Comparison of ENCODE assay signal across 13 cellular contexts in genomic region chr1:8419861-8420260, GRCh38.
A peak's percentile ranks its signal among the peaks of the same experiment; 100 is the strongest.
DNase-seq lines count a peak whose midpoint lies in the region; ATAC-seq and TF ChIP-seq lines count a peak whose summit lies in the region.
"Had no signal": no experiment of that assay in that cellular context is flagged by ENCODE, and none has a peak within 500 bp of the region (broad histone marks: within the 10 kb centered on the region; RNA-seq: fewer than 3 reads in every experiment).

No MANE protein-coding gene starts in this region.

- H3K9me3 ChIP-seq in fibroblast of lung (ENCODE audit: control insufficient read depth, insufficient read depth, low read depth, low read length) (no peaks in the 10 kb centered on the region), neural cell (ENCODE audit: low read length) (no peaks in the 10 kb centered on the region)

- H3K4me3 Mint-ChIP-seq in activated CD4-positive, alpha-beta memory T cell treated with anti-CD3 and anti-CD28 coated beads, Interleukin-2, amount 10 ng/mL, durations not matched to agents 7 days and 5 days = peak overlapping the region; percentile 8
- no peak overlapping the region for H3K4me3 Mint-ChIP-seq in activated CD4-positive, alpha-beta memory T cell treated with anti-CD3 and anti-CD28 coated beads for 36 hours
- no peak overlapping the region for H3K4me3 Mint-ChIP-seq in activated CD8-positive, alpha-beta T cell treated with anti-CD3 and anti-CD28 coated beads for 36 hours
- H3K4me3 Mint-ChIP-seq: type B pancreatic cell had no signal

- no peak for TF ChIP-seq RAD21 in neural cell (conservative IDR thresholded peaks at IDR 0.05)

- POLR2A ChIA-PET in activated CD4-positive, alpha-beta memory T cell treated with anti-CD3 and anti-CD28 coated beads, Interleukin-2, amount 10 ng/mL, durations not matched to agents 7 days and 5 days (lab: Charles Lee) = interaction anchor here (1.3 kb wide), 1 partner anchor 10 kb away, joined by 4 read pairs; no protein-coding TSS in a partner anchor
- POLR2A ChIA-PET in activated CD4-positive, alpha-beta memory T cell treated with anti-CD3 and anti-CD28 coated beads for 36 hours (lab: Charles Lee) = interaction anchor here (3.3 kb wide), 1 partner anchor 10 kb away, joined by 7 read pairs; no protein-coding TSS in a partner anchor
- POLR2A ChIA-PET in activated CD8-positive, alpha-beta T cell treated with anti-CD3 and anti-CD28 coated beads for 36 hours (lab: Charles Lee) = interaction anchor here (1.3 to 1.6 kb wide), 2 partner anchors 10 to 16 kb away, joined by 3 to 6 read pairs; no protein-coding TSS in a partner anchor

- H3K27me3 Mint-ChIP-seq in activated CD4-positive, alpha-beta memory T cell treated with anti-CD3 and anti-CD28 coated beads, Interleukin-2, amount 10 ng/mL, durations not matched to agents 7 days and 5 days = no peaks in the 10 kb centered on the region
- H3K27me3 Mint-ChIP-seq in activated CD4-positive, alpha-beta memory T cell treated with anti-CD3 and anti-CD28 coated beads for 36 hours = no peaks in the 10 kb centered on the region
- no peaks in the 10 kb centered on the region for H3K27me3 Mint-ChIP-seq in activated CD8-positive, alpha-beta T cell treated with anti-CD3 and anti-CD28 coated beads for 36 hours
- H3K27me3 Mint-ChIP-seq: naive B cell, type B pancreatic cell had no signal

- peak overlapping the region; percentile 22 to 93 (median 84) for H3K4me3 ChIP-seq in fibroblast of lung (replicated peaks in 1 of 4; ENCODE audit: control extremely low read depth in 1 of 4, insufficient read depth in 1 of 4, low read depth in 3 of 4, low read length in 4 of 4)
- peak overlapping the region; percentile 19 for H3K4me3 ChIP-seq in neural cell (ENCODE audit: low read length)
- H3K4me3 ChIP-seq in urinary bladder (ENCODE audit: low read depth, low read length) = no peak overlapping the region

- H3K9ac ChIP-seq in fibroblast of lung (ENCODE audit: insufficient read depth, low read length) (no peak overlapping the region), neural cell (ENCODE audit: low read length) (no peak overlapping the region)

- H4K20me1 ChIP-seq in fibroblast of lung (ENCODE audit: control insufficient read depth, extremely low read depth, insufficient read depth, low read length) (no peaks in the 10 kb centered on the region), neural cell (ENCODE audit: insufficient read depth) (peaks cover 29% of the 10 kb centered on the region)

- no peak for ATAC-seq in HG02840 (IDR thresholded peaks at IDR 0.05; ENCODE audit: low FRiP score, unreplicated experiment)
- no peak for ATAC-seq in GM19395 (IDR thresholded peaks at IDR 0.05; ENCODE audit: unreplicated experiment)
- no peak for ATAC-seq in activated CD8-positive, alpha-beta T cell treated with anti-CD3 and anti-CD28 coated beads for 36 hours

- H3K27ac Mint-ChIP-seq in activated CD4-positive, alpha-beta memory T cell treated with anti-CD3 and anti-CD28 coated beads, Interleukin-2, amount 10 ng/mL, durations not matched to agents 7 days and 5 days = no peak overlapping the region
- H3K27ac Mint-ChIP-seq in activated CD4-positive, alpha-beta memory T cell treated with anti-CD3 and anti-CD28 coated beads for 36 hours = no peak overlapping the region
- no peak overlapping the region for H3K27ac Mint-ChIP-seq in activated CD8-positive, alpha-beta T cell treated with anti-CD3 and anti-CD28 coated beads for 36 hours
- H3K27ac Mint-ChIP-seq: type B pancreatic cell had no signal

- H3K4me1 ChIP-seq in fibroblast of lung (ENCODE audit: control insufficient read depth, extremely low read depth, insufficient read depth, low read length) (peaks cover 16% of the 10 kb centered on the region), urinary bladder (ENCODE audit: insufficient read depth) (peaks cover 1% of the 10 kb centered on the region)

- no peaks in the 10 kb centered on the region for H3K27me3 ChIP-seq in fibroblast of lung (ENCODE audit: control insufficient read depth, insufficient read depth, low read length)
- H3K27me3 ChIP-seq in neural cell (ENCODE audit: insufficient read depth, low read depth, low read length) = no peaks in the 10 kb centered on the region

- H3K79me2 ChIP-seq in fibroblast of lung (ENCODE audit: control insufficient read depth, insufficient read depth, low read length) = peaks cover 77% of the 10 kb centered on the region
- peaks cover 30% of the 10 kb centered on the region for H3K79me2 ChIP-seq in neural cell (replicated peaks; ENCODE audit: insufficient read depth, low read length)

- H3K27ac ChIP-seq in fibroblast of lung (ENCODE audit: insufficient read depth, low read length) (no peak overlapping the region), neural cell (ENCODE audit: low read length) (no peak overlapping the region), urinary bladder (ENCODE audit: low read depth) (peak overlapping the region; percentile 39)

- H2AFZ ChIP-seq in fibroblast of lung (ENCODE audit: low read length) (no peak overlapping the region), neural cell (ENCODE audit: low read depth, low read length) (no peak overlapping the region)

- peak overlapping the region; percentile 78 for H3K4me2 ChIP-seq in fibroblast of lung (ENCODE audit: extremely low read depth, insufficient read depth, low read length)
- no peak overlapping the region for H3K4me2 ChIP-seq in neural cell (ENCODE audit: low read length)

- CTCF ChIA-PET in activated CD4-positive, alpha-beta memory T cell treated with anti-CD3 and anti-CD28 coated beads, Interleukin-2, amount 10 ng/mL, durations not matched to agents 7 days and 5 days (lab: Charles Lee) = interaction anchor here (0.5 to 4.3 kb wide), 3 partner anchors 11 to 345 kb away, joined by 3 to 21 read pairs (median 4); no protein-coding TSS in a partner anchor
- CTCF ChIA-PET in activated CD4-positive, alpha-beta memory T cell treated with anti-CD3 and anti-CD28 coated beads for 36 hours (lab: Charles Lee) = interaction anchor here (0.9 to 5.6 kb wide), 4 partner anchors 11 to 306 kb away, joined by 4 to 33 read pairs (median 4); no protein-coding TSS in a partner anchor
- CTCF ChIA-PET in activated CD8-positive, alpha-beta T cell treated with anti-CD3 and anti-CD28 coated beads for 36 hours (lab: Charles Lee) = interaction anchor here (0.9 to 5.8 kb wide), 7 partner anchors 11 to 310 kb away, joined by 3 to 47 read pairs (median 3); no protein-coding TSS in a partner anchor

- no peaks in the 10 kb centered on the region for H3K9me3 Mint-ChIP-seq in activated CD4-positive, alpha-beta memory T cell treated with anti-CD3 and anti-CD28 coated beads, Interleukin-2, amount 10 ng/mL, durations not matched to agents 7 days and 5 days
- no peaks in the 10 kb centered on the region for H3K9me3 Mint-ChIP-seq in activated CD4-positive, alpha-beta memory T cell treated with anti-CD3 and anti-CD28 coated beads for 36 hours
- peaks cover 4% of the 10 kb centered on the region for H3K9me3 Mint-ChIP-seq in activated CD8-positive, alpha-beta T cell treated with anti-CD3 and anti-CD28 coated beads for 36 hours
- H3K9me3 Mint-ChIP-seq: naive B cell, type B pancreatic cell had no signal

- H3K36me3 Mint-ChIP-seq in activated CD4-positive, alpha-beta memory T cell treated with anti-CD3 and anti-CD28 coated beads, Interleukin-2, amount 10 ng/mL, durations not matched to agents 7 days and 5 days (ENCODE audit: low read depth) = peaks cover 23% of the 10 kb centered on the region
- H3K36me3 Mint-ChIP-seq in activated CD4-positive, alpha-beta memory T cell treated with anti-CD3 and anti-CD28 coated beads for 36 hours = peaks cover 26% of the 10 kb centered on the region
- peaks cover 24% of the 10 kb centered on the region for H3K36me3 Mint-ChIP-seq in activated CD8-positive, alpha-beta T cell treated with anti-CD3 and anti-CD28 coated beads for 36 hours (ENCODE audit: low read depth)

- H3K9me2 ChIP-seq in neural cell (ENCODE audit: insufficient read depth, low read length) = no peaks in the 10 kb centered on the region

- H3K36me3 ChIP-seq in fibroblast of lung (ENCODE audit: control insufficient read depth, insufficient read depth, low read length) (peaks cover 6% of the 10 kb centered on the region), neural cell (ENCODE audit: insufficient read depth, low read length) (peaks cover 5% of the 10 kb centered on the region), urinary bladder (ENCODE audit: insufficient read depth) (no peaks in the 10 kb centered on the region)

- 55% methylated on average over 3 of the region's 3 CpGs for WGBS in urinary bladder

- intact Hi-C loops in activated CD4-positive, alpha-beta memory T cell treated with anti-CD3 and anti-CD28 coated beads for 36 hours (cut with micrococcal nuclease) = loop anchor here (5.0 to 10.0 kb wide), 5 partner anchors 38 to 455 kb away; partner anchors contain the start of gene ENO1
- intact Hi-C loops in activated CD8-positive, alpha-beta T cell treated with anti-CD3 and anti-CD28 coated beads for 36 hours (cut with micrococcal nuclease) = loop anchor here (5.0 to 10.0 kb wide), 2 partner anchors 55 to 107 kb away; no protein-coding TSS in a partner anchor

- no peak for DNase-seq in activated CD4-positive, alpha-beta memory T cell treated with anti-CD3 and anti-CD28 coated beads, Interleukin-2, amount 10 ng/mL, durations not matched to agents 7 days and 5 days
- no peak for DNase-seq in activated CD4-positive, alpha-beta memory T cell treated with anti-CD3 and anti-CD28 coated beads for 36 hours
- DNase-seq in fibroblast of lung (ENCODE audit: low read depth in 2 of 2) = no peak
- no peak for DNase-seq in activated CD8-positive, alpha-beta T cell treated with anti-CD3 and anti-CD28 coated beads for 36 hours
- DNase-seq: central memory CD4-positive, alpha-beta T cell; naive B cell; NCI-H2029; stimulated activated CD4-positive, alpha-beta T cell treated with anti-CD3 and anti-CD28 coated beads, Interleukin-4, amount 100 ng/mL, for 24 hours had no signal

- no peak for TF ChIP-seq CTCF in fibroblast of lung (conservative IDR thresholded peaks at IDR 0.05 in 1 of 2, IDR thresholded peaks at IDR 0.05 in 1 of 2; ENCODE audit: low read depth in 1 of 2, low read length in 2 of 2)
- TF ChIP-seq CTCF in neural cell (IDR thresholded peaks at IDR 0.05; ENCODE audit: poor library complexity, severe bottlenecking) = no peak
- TF ChIP-seq CTCF in activated CD8-positive, alpha-beta T cell treated with anti-CD3 and anti-CD28 coated beads for 36 hours (IDR thresholded peaks at IDR 0.05) = no peak

- H3F3A ChIP-seq in neural cell (ENCODE audit: insufficient read depth, low read length, poor library complexity, severe bottlenecking) = peaks cover 4% of the 10 kb centered on the region

- TF ChIP-seq EP300 in neural cell (conservative IDR thresholded peaks at IDR 0.05; ENCODE audit: poor library complexity, severe bottlenecking) = no peak

- H3K4me1 Mint-ChIP-seq in activated CD4-positive, alpha-beta memory T cell treated with anti-CD3 and anti-CD28 coated beads, Interleukin-2, amount 10 ng/mL, durations not matched to agents 7 days and 5 days = peaks cover 36% of the 10 kb centered on the region
- H3K4me1 Mint-ChIP-seq in activated CD4-positive, alpha-beta memory T cell treated with anti-CD3 and anti-CD28 coated beads for 36 hours (ENCODE audit: low read depth) = peaks cover 19% of the 10 kb centered on the region
- H3K4me1 Mint-ChIP-seq in activated CD8-positive, alpha-beta T cell treated with anti-CD3 and anti-CD28 coated beads for 36 hours (ENCODE audit: low read depth) = peaks cover 28% of the 10 kb centered on the region

TF ChIP-seq in neural cell, 6 proteins besides CTCF, POLR2A, EP300 and RAD21 (continues in another document):
- no peak for TF ChIP-seq POLR2AphosphoS5 (IDR thresholded peaks at IDR 0.05)
